Comparison of ENCODE assay signal across 24 cellular contexts in genomic region chr3:50147447-50147846, GRCh38. TPM values are rescaled to one million over a fixed set of nuclear protein-coding genes. Genes with fewer than 3 reads are reported as not detected.
"Had no signal": no experiment of that assay in that cellular context is flagged by ENCODE, and none has a peak within 500 bp of the region (broad histone marks: within the 10 kb centered on the region; RNA-seq: fewer than 3 reads in every experiment).

No MANE protein-coding gene starts in this region.

- ATAC-seq: activated T-cell treated with anti-CD3 and anti-CD28 coated beads, Interleukin-2, amount 50 U/mL, for 72 hours; left cardiac atrium; naive thymus-derived CD8-positive, alpha-beta T cell had no signal

- H3K9me3 Mint-ChIP-seq: activated naive CD4-positive, alpha-beta T cell treated with anti-CD3 and anti-CD28 coated beads, Interleukin-2, amount 50 U/mL, for 24 hours; activated T-cell treated with anti-CD3 and anti-CD28 coated beads, Interleukin-2, amount 50 U/mL, for 72 hours; naive thymus-derived CD8-positive, alpha-beta T cell had no signal

- H3K27me3 Mint-ChIP-seq: activated naive CD4-positive, alpha-beta T cell treated with anti-CD3 and anti-CD28 coated beads, Interleukin-2, amount 50 U/mL, for 24 hours had no signal

- H3K36me3 Mint-ChIP-seq: activated naive CD4-positive, alpha-beta T cell treated with anti-CD3 and anti-CD28 coated beads, Interleukin-2, amount 50 U/mL, for 24 hours; naive thymus-derived CD8-positive, alpha-beta T cell had no signal

- H3K4me3 Mint-ChIP-seq: activated naive CD4-positive, alpha-beta T cell treated with anti-CD3 and anti-CD28 coated beads, Interleukin-2, amount 50 U/mL, for 24 hours; activated T-cell treated with anti-CD3 and anti-CD28 coated beads, Interleukin-2, amount 50 U/mL, for 72 hours; naive thymus-derived CD8-positive, alpha-beta T cell had no signal

- H3K27ac Mint-ChIP-seq: activated naive CD4-positive, alpha-beta T cell treated with anti-CD3 and anti-CD28 coated beads, Interleukin-2, amount 50 U/mL, for 24 hours; activated T-cell treated with anti-CD3 and anti-CD28 coated beads, Interleukin-2, amount 50 U/mL, for 72 hours had no signal

- H3K4me1 ChIP-seq: uterus had no signal

- DNase-seq: activated CD4-positive, alpha-beta T cell treated with anti-CD3 and anti-CD28 coated beads, Interleukin-2, amount 50 U/mL, for 1 hour; activated CD4-positive, CD25-positive, alpha-beta regulatory T cell treated with anti-CD3 and anti-CD28 coated beads, Interleukin-2, amount 50 U/mL, for 72 hours; activated effector memory CD4-positive, alpha-beta T cell treated with anti-CD3 and anti-CD28 coated beads, Interleukin-2, amount 50 U/mL, for 16 hours; activated T-cell treated with anti-CD3 and anti-CD28 coated beads, Interleukin-2, amount 50 U/mL, for 72 hours; dermis blood vessel endothelial cell; effector memory CD4-positive, alpha-beta T cell; left cardiac atrium; mesendoderm; naive thymus-derived CD8-positive, alpha-beta T cell; nucleus accumbens; spleen; stimulated activated naive CD4-positive, alpha-beta T cell; T1000; thyroid gland; uterus had no signal

- H3K4me3 ChIP-seq: ascending aorta, spleen, thyroid gland, uterus had no signal

- H3K4me1 Mint-ChIP-seq: activated naive CD4-positive, alpha-beta T cell treated with anti-CD3 and anti-CD28 coated beads, Interleukin-2, amount 50 U/mL, for 24 hours; naive thymus-derived CD8-positive, alpha-beta T cell had no signal

- H3K36me3 ChIP-seq: ascending aorta, spleen, thyroid gland, uterus had no signal

- H3K27ac ChIP-seq: ascending aorta, spleen, thyroid gland, uterus had no signal

- H3K9me3 ChIP-seq: ascending aorta, spleen, thyroid gland, uterus had no signal

- H3K27me3 ChIP-seq: ascending aorta, spleen, thyroid gland, uterus had no signal

RNA-seq across cellular contexts. Expression of gene SEMA3F, which starts 7.7 kb away (rescaled TPM):
- total RNA-seq: naive thymus-derived CD8-positive, alpha-beta T cell had no signal
- polyA plus RNA-seq: naive thymus-derived CD8-positive, alpha-beta T cell had no signal

RNA-seq across cellular contexts. Expression of gene GNAT1, which starts 44.0 kb away (rescaled TPM):
- total RNA-seq: activated CD8-positive, alpha-beta memory T cell treated with anti-CD3 and anti-CD28 coated beads for 36 hours; activated T-cell treated with anti-CD3 and anti-CD28 coated beads, Interleukin-2, amount 50 U/mL, for 72 hours; chondrocyte; dermis blood vessel endothelial cell; glomerular endothelial cell; left cardiac atrium; lower leg skin; naive thymus-derived CD8-positive, alpha-beta T cell; subcutaneous adipose tissue; T-helper 1 cell treated with Interleukin-12 subunit alpha and Interleukin-12 subunit beta and Interleukin-4 antibody, amounts not matched to agents 30 ng/mL and 1 ng/mL, for 36 hours; thyroid gland; uterus had no signal
- polyA plus RNA-seq: endothelial cell of umbilical vein; naive thymus-derived CD8-positive, alpha-beta T cell had no signal

RNA-seq across cellular contexts. Expression of gene SLC38A3, which starts 57.6 kb away (rescaled TPM):
- total RNA-seq: activated T-cell treated with anti-CD3 and anti-CD28 coated beads, Interleukin-2, amount 50 U/mL, for 72 hours; ascending aorta; dermis blood vessel endothelial cell; glomerular endothelial cell; naive thymus-derived CD8-positive, alpha-beta T cell; spleen; subcutaneous adipose tissue; T-helper 1 cell treated with Interleukin-12 subunit alpha and Interleukin-12 subunit beta and Interleukin-4 antibody, amounts not matched to agents 30 ng/mL and 1 ng/mL, for 36 hours had no signal
- polyA plus RNA-seq: naive thymus-derived CD8-positive, alpha-beta T cell had no signal
